Comparison of ENCODE assay signal across 18 cellular contexts in genomic region chr16:3538222-3538621, GRCh38. TPM values are rescaled to one million over a fixed set of nuclear protein-coding genes. Genes with fewer than 3 reads are reported as not detected.
DNase-seq lines count a peak whose midpoint lies in the region; ATAC-seq and TF ChIP-seq lines count a peak whose summit lies in the region.
"Had no signal": no experiment of that assay in that cellular context is flagged by ENCODE, and none has a peak within 500 bp of the region (broad histone marks: within the 10 kb centered on the region; RNA-seq: fewer than 3 reads in every experiment).

No MANE protein-coding gene starts in this region.

- H3K27ac Mint-ChIP-seq in activated T-cell treated with anti-CD3 and anti-CD28 coated beads, Interleukin-2, amount 50 U/mL, for 24 hours: peak overlapping the region; percentile 18
- peak overlapping the region; percentile 30 for H3K27ac Mint-ChIP-seq in CD4-positive, alpha-beta T cell
- H3K27ac Mint-ChIP-seq in activated naive CD8-positive, alpha-beta T cell treated with anti-CD3 and anti-CD28 coated beads for 36 hours: no peak overlapping the region
- H3K27ac Mint-ChIP-seq: GM23338 had no signal

- CTCF ChIA-PET in CD4-positive, alpha-beta T cell (lab: Charles Lee): no interaction called here

- H3K79me2 ChIP-seq in OCI-LY1 (ENCODE audit: insufficient read depth, low read length): no peaks in the 10 kb centered on the region

- H3K9me3 ChIP-seq in CD4-positive, alpha-beta T cell (ENCODE audit: control insufficient read depth, low read length): no peaks in the 10 kb centered on the region
- no peaks in the 10 kb centered on the region for H3K9me3 ChIP-seq in OCI-LY1 (ENCODE audit: low read length)
- H3K9me3 ChIP-seq in tibial artery: no peaks in the 10 kb centered on the region
- H3K9me3 ChIP-seq: BLaER1 treated with 17β-estradiol and CSF1 and Interleukin-3, amounts not matched to agents 10 nM and 100 nM had no signal

- no peak overlapping the region for H3K27ac ChIP-seq in CD4-positive, alpha-beta T cell (ENCODE audit: low read depth, low read length)
- H3K27ac ChIP-seq in OCI-LY1 (ENCODE audit: low read depth, low read length, poor library complexity, severe bottlenecking): peak overlapping the region; percentile 16
- H3K27ac ChIP-seq in tibial artery: peak overlapping the region; percentile 76 to 78
- H3K27ac ChIP-seq: BLaER1 treated with 17β-estradiol and CSF1 and Interleukin-3, amounts not matched to agents 10 nM and 100 nM had no signal

- no peaks in the 10 kb centered on the region for H3K27me3 Mint-ChIP-seq in activated T-cell treated with anti-CD3 and anti-CD28 coated beads, Interleukin-2, amount 50 U/mL, for 24 hours
- H3K27me3 Mint-ChIP-seq in CD4-positive, alpha-beta T cell: no peaks in the 10 kb centered on the region
- H3K27me3 Mint-ChIP-seq in activated naive CD8-positive, alpha-beta T cell treated with anti-CD3 and anti-CD28 coated beads for 36 hours: no peaks in the 10 kb centered on the region

- H3K4me2 ChIP-seq in OCI-LY1 (ENCODE audit: low read length): peak overlapping the region; percentile 3; the same call in 1 of the 2 replicates
- H3K4me2 ChIP-seq: BLaER1 treated with 17β-estradiol and CSF1 and Interleukin-3, amounts not matched to agents 10 nM and 100 nM; GM23338 had no signal

- H3F3A ChIP-seq in OCI-LY1 (ENCODE audit: insufficient read depth, low read length): no peaks in the 10 kb centered on the region

- H3K4me3 ChIP-seq in OCI-LY1 (ENCODE audit: low read depth, low read length, poor library complexity, severe bottlenecking) (no peak overlapping the region), tibial artery (no peak overlapping the region)
- H3K4me3 ChIP-seq: BLaER1 treated with 17β-estradiol and CSF1 and Interleukin-3, amounts not matched to agents 10 nM and 100 nM; GM23338 had no signal

- no peak overlapping the region for H3K9ac ChIP-seq in OCI-LY1 (ENCODE audit: low read length)
- H3K9ac ChIP-seq: BLaER1 treated with 17β-estradiol and CSF1 and Interleukin-3, amounts not matched to agents 10 nM and 100 nM had no signal

- DNase-seq in activated T-cell treated with anti-CD3 and anti-CD28 coated beads, Interleukin-2, amount 50 U/mL, for 24 hours: no peak
- no peak for DNase-seq in activated T-cell treated with anti-CD3 and anti-CD28 coated beads, Interleukin-2, amount 50 U/mL, for 1 hour
- no peak for DNase-seq in CD4-positive, alpha-beta T cell
- DNase-seq in tibial artery: no peak
- no peak for DNase-seq in activated naive CD8-positive, alpha-beta T cell treated with anti-CD3 and anti-CD28 coated beads for 36 hours
- no peak for DNase-seq in stimulated activated CD4-positive, alpha-beta T cell treated with anti-CD3 and anti-CD28 coated beads, Interleukin-12 subunit alpha, Interleukin-12 subunit beta, amount 100 ng/mL, for 4 hours
- DNase-seq: ACHN; CD8-positive, alpha-beta T cell; COR-L47; DMS153; DMS79 treated with DMSO at 0.1 percent for 48 hours; EL; H7 had no signal

- no peak for ATAC-seq in CD4-positive, alpha-beta T cell (ENCODE audit: poor library complexity)
- ATAC-seq: CD8-positive, alpha-beta T cell; GM23338 had no signal

- no peaks in the 10 kb centered on the region for H3K4me1 Mint-ChIP-seq in activated T-cell treated with anti-CD3 and anti-CD28 coated beads, Interleukin-2, amount 50 U/mL, for 24 hours (ENCODE audit: low read depth)
- H3K4me1 Mint-ChIP-seq in CD4-positive, alpha-beta T cell (ENCODE audit: low read depth): peaks cover 5% of the 10 kb centered on the region
- no peaks in the 10 kb centered on the region for H3K4me1 Mint-ChIP-seq in activated naive CD8-positive, alpha-beta T cell treated with anti-CD3 and anti-CD28 coated beads for 36 hours

- H3K4me3 Mint-ChIP-seq in activated T-cell treated with anti-CD3 and anti-CD28 coated beads, Interleukin-2, amount 50 U/mL, for 24 hours: no peak overlapping the region
- no peak overlapping the region for H3K4me3 Mint-ChIP-seq in CD4-positive, alpha-beta T cell
- H3K4me3 Mint-ChIP-seq in activated naive CD8-positive, alpha-beta T cell treated with anti-CD3 and anti-CD28 coated beads for 36 hours: no peak overlapping the region
- H3K4me3 Mint-ChIP-seq: CD8-positive, alpha-beta T cell; GM23338 had no signal

- peaks cover 24% of the 10 kb centered on the region for H3K4me1 ChIP-seq in OCI-LY1 (ENCODE audit: insufficient read depth, low read length, severe bottlenecking)
- H3K4me1 ChIP-seq in tibial artery: peaks cover 0 to 60% (median 36%) of the 10 kb centered on the region in 4 donors

- intact Hi-C loops in CD4-positive, alpha-beta T cell (cut with DNase I, micrococcal nuclease): no loop called here
- intact Hi-C loops in tibial artery (cut with DNase I; ENCODE audit: low total_unique reads): no loop called here

- no peaks in the 10 kb centered on the region for H4K20me1 ChIP-seq in OCI-LY1 (ENCODE audit: insufficient read depth, low read length)

- POLR2A ChIA-PET in CD4-positive, alpha-beta T cell (lab: Charles Lee): interaction anchor here (1.0 kb wide), 1 partner anchor 29 kb away, joined by 4 read pairs; no protein-coding TSS in a partner anchor

- no peaks in the 10 kb centered on the region for H3K9me2 ChIP-seq in OCI-LY1 (ENCODE audit: low read depth, low read length)

- TF ChIP-seq CTCF in CD4-positive, alpha-beta T cell (IDR thresholded peaks at IDR 0.05): no peak
- TF ChIP-seq CTCF in OCI-LY1 (IDR thresholded peaks at IDR 0.05; ENCODE audit: low read length): no peak
- TF ChIP-seq CTCF in tibial artery (IDR thresholded peaks at IDR 0.05): no peak

- H3K27me3 ChIP-seq in CD4-positive, alpha-beta T cell (ENCODE audit: control insufficient read depth, insufficient read depth, low read length): no peaks in the 10 kb centered on the region
- H3K27me3 ChIP-seq in OCI-LY1 (ENCODE audit: insufficient read depth, low read length): no peaks in the 10 kb centered on the region
- H3K27me3 ChIP-seq in tibial artery: no peaks in the 10 kb centered on the region
- H3K27me3 ChIP-seq: BLaER1 treated with 17β-estradiol and CSF1 and Interleukin-3, amounts not matched to agents 10 nM and 100 nM had no signal

- peaks cover 79% of the 10 kb centered on the region for H3K36me3 Mint-ChIP-seq in activated T-cell treated with anti-CD3 and anti-CD28 coated beads, Interleukin-2, amount 50 U/mL, for 24 hours (ENCODE audit: low read depth)
- peaks cover 91% of the 10 kb centered on the region for H3K36me3 Mint-ChIP-seq in CD4-positive, alpha-beta T cell (ENCODE audit: low read depth)
- peaks cover 7% of the 10 kb centered on the region for H3K36me3 Mint-ChIP-seq in activated naive CD8-positive, alpha-beta T cell treated with anti-CD3 and anti-CD28 coated beads for 36 hours

- H3K9me3 Mint-ChIP-seq in activated T-cell treated with anti-CD3 and anti-CD28 coated beads, Interleukin-2, amount 50 U/mL, for 24 hours: no peaks in the 10 kb centered on the region
- H3K9me3 Mint-ChIP-seq in CD4-positive, alpha-beta T cell: no peaks in the 10 kb centered on the region
- no peaks in the 10 kb centered on the region for H3K9me3 Mint-ChIP-seq in activated naive CD8-positive, alpha-beta T cell treated with anti-CD3 and anti-CD28 coated beads for 36 hours
- H3K9me3 Mint-ChIP-seq: CD8-positive, alpha-beta T cell; GM23338 had no signal

- H2AFZ ChIP-seq in OCI-LY1 (ENCODE audit: low read length): no peak overlapping the region
- H2AFZ ChIP-seq: GM23338 had no signal

- H3K36me3 ChIP-seq in OCI-LY1 (ENCODE audit: insufficient read depth, low read length) (peaks cover 4% of the 10 kb centered on the region; the same call in 1 of the 2 replicates), tibial artery (peaks cover 6 to 37% (median 8%) of the 10 kb centered on the region in 3 donors)

RNA-seq across cellular contexts. Expression of gene CLUAP1, which starts 37.4 kb away (rescaled TPM):
- total RNA-seq in CD4-positive, alpha-beta T cell: 10 to 100 TPM; 12.0 to 14.2 TPM
- total RNA-seq in activated naive CD8-positive, alpha-beta T cell treated with anti-CD3 and anti-CD28 coated beads for 36 hours: 10 to 100 TPM in 1 of 2 experiments, 1 to 10 TPM in 1; 8.8 to 10.1 TPM

RNA-seq across cellular contexts. Expression of gene NLRC3, which starts 39.0 kb away (rescaled TPM):
- total RNA-seq in CD4-positive, alpha-beta T cell: 10 to 100 TPM; 50.4 to 51.5 TPM
- 10 to 100 TPM; 12.3 to 12.5 TPM for total RNA-seq in activated naive CD8-positive, alpha-beta T cell treated with anti-CD3 and anti-CD28 coated beads for 36 hours
- total RNA-seq: HT-29 had no signal

RNA-seq across cellular contexts. Expression of gene C16orf90, which starts 42.9 kb away (rescaled TPM):
- not detected for total RNA-seq in CD4-positive, alpha-beta T cell
- total RNA-seq in activated naive CD8-positive, alpha-beta T cell treated with anti-CD3 and anti-CD28 coated beads for 36 hours: not detected
- total RNA-seq: A172; CD8-positive, alpha-beta T cell; GM23338; H7; HT-29 had no signal
